16 cellular contexts compared by ENCODE assay signal in the genomic region with DNA sequence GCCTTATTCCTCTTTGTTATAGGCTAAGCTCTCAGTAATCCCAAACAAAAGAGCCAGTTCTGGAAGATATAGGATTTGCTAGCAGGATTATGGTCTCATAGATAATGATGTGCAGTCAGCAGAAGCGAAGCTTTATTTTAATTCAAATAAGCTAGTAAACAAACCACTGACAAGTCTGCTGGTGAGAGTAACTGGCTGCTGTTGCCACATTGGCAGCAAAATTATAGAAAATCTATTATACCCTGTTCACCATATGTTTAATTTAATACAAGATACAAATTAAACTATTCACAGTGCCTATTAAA. TPM values are rescaled to one million over a fixed set of nuclear protein-coding genes. Genes with fewer than 3 reads are reported as not detected.
DNase-seq lines count a peak whose midpoint lies in the region; ATAC-seq lines count a peak whose summit lies in the region.
"Had no signal": no experiment of that assay in that cellular context is flagged by ENCODE, and none has a peak within 500 bp of the region (broad histone marks: within the 10 kb centered on the region; RNA-seq: fewer than 3 reads in every experiment).

No MANE protein-coding gene starts in this region.

- H3K36me3 Mint-ChIP-seq in activated CD4-positive, alpha-beta memory T cell treated with anti-CD3 and anti-CD28 coated beads, Interleukin-2, amount 10 ng/mL, durations not matched to agents 7 days and 5 days (ENCODE audit: low read depth), result peaks cover 3% of the 10 kb centered on the region

- POLR2A ChIA-PET in activated CD4-positive, alpha-beta memory T cell treated with anti-CD3 and anti-CD28 coated beads, Interleukin-2, amount 10 ng/mL, durations not matched to agents 7 days and 5 days (lab: Charles Lee), result no interaction called here

- ATAC-seq in HG02870 (IDR thresholded peaks at IDR 0.05; ENCODE audit: unreplicated experiment), result no peak
- ATAC-seq in HG02798 (IDR thresholded peaks at IDR 0.05; ENCODE audit: poor library complexity, unreplicated experiment), result no peak
- ATAC-seq: GM12878 had no signal

- CTCF ChIA-PET in activated CD4-positive, alpha-beta memory T cell treated with anti-CD3 and anti-CD28 coated beads, Interleukin-2, amount 10 ng/mL, durations not matched to agents 7 days and 5 days (lab: Charles Lee), result interaction anchor here (1.4 kb wide), 1 partner anchor 9 kb away, joined by 6 read pairs; no protein-coding TSS in a partner anchor

- H3K4me1 Mint-ChIP-seq in activated CD4-positive, alpha-beta memory T cell treated with anti-CD3 and anti-CD28 coated beads, Interleukin-2, amount 10 ng/mL, durations not matched to agents 7 days and 5 days, result peaks cover 5% of the 10 kb centered on the region

- H3K27me3 Mint-ChIP-seq in activated CD4-positive, alpha-beta memory T cell treated with anti-CD3 and anti-CD28 coated beads, Interleukin-2, amount 10 ng/mL, durations not matched to agents 7 days and 5 days, result peaks cover 36% of the 10 kb centered on the region

- no peak overlapping the region for H3K27ac Mint-ChIP-seq in activated CD4-positive, alpha-beta memory T cell treated with anti-CD3 and anti-CD28 coated beads, Interleukin-2, amount 10 ng/mL, durations not matched to agents 7 days and 5 days
- H3K27ac Mint-ChIP-seq: B cell; CD4-positive, alpha-beta T cell; HFFc6 had no signal

- H3K4me3 Mint-ChIP-seq in activated CD4-positive, alpha-beta memory T cell treated with anti-CD3 and anti-CD28 coated beads, Interleukin-2, amount 10 ng/mL, durations not matched to agents 7 days and 5 days, result no peak overlapping the region
- H3K4me3 Mint-ChIP-seq: B cell; CD4-positive, alpha-beta T cell; HFFc6 had no signal

- peak overlapping the region; percentile 77 for H3K27ac ChIP-seq in angular gyrus (ENCODE audit: low read depth, low read length)

- DNase-seq in NCI-H524 treated with DMSO at 0.1 percent for 48 hours (lab: John Stamatoyannopoulos, UW) (peak; percentile 28), globus pallidus (ENCODE audit: low spot score) (peak; percentile 54), retina (peak; percentile 5), NCI-H1048 (lab: John Stamatoyannopoulos, UW) (no peak)
- DNase-seq in activated CD4-positive, alpha-beta memory T cell treated with anti-CD3 and anti-CD28 coated beads, Interleukin-2, amount 10 ng/mL, durations not matched to agents 7 days and 5 days, result no peak
- DNase-seq: C1 segment of cervical spinal cord; Calu3; CD4-positive, alpha-beta T cell; DMS 273 treated with DMSO at 0.1 percent for 48 hours; HCEC 1CT; HFFc6 had no signal

- H3K9me3 Mint-ChIP-seq in activated CD4-positive, alpha-beta memory T cell treated with anti-CD3 and anti-CD28 coated beads, Interleukin-2, amount 10 ng/mL, durations not matched to agents 7 days and 5 days, result no peaks in the 10 kb centered on the region
- H3K9me3 Mint-ChIP-seq: HFFc6 had no signal

RNA-seq across cellular contexts. Expression of gene SOX2, which starts 18.9 kb away (rescaled TPM):
- not detected for total RNA-seq in activated CD4-positive, alpha-beta memory T cell treated with anti-CD3 and anti-CD28 coated beads, Interleukin-2, amount 10 ng/mL, durations not matched to agents 7 days and 5 days
- total RNA-seq: B cell; CD4-positive, alpha-beta T cell; HFFc6 had no signal

Comparison
In these comparisons a context has a peak if more than half of its experiments do, and no peak if none do; other contexts are left out.
1. DNase-seq: peak in NCI-H524 treated with DMSO at 0.1 percent for 48 hours (single experiment), globus pallidus (single experiment) and retina (single experiment); none in activated CD4-positive, alpha-beta memory T cell treated with anti-CD3 and anti-CD28 coated beads, Interleukin-2, amount 10 ng/mL, durations not matched to agents 7 days and 5 days (single experiment) and NCI-H1048 (single experiment).